ENCODE assay signal across 8 cellular contexts in genomic region chr17:2122641-2123302, GRCh38.
DNase-seq lines count a peak whose midpoint lies in the region; ATAC-seq and TF ChIP-seq lines count a peak whose summit lies in the region.

No MANE protein-coding gene starts in this region.

- POLR2A ChIA-PET in WTC11 (lab: Charles Lee) = no interaction called here

- H3K4me3 Mint-ChIP-seq in HFFc6 (no peak overlapping the region), WTC11 (no peak overlapping the region)
- H3K4me3 Mint-ChIP-seq in activated naive CD4-positive, alpha-beta T cell treated with anti-CD3 and anti-CD28 coated beads for 36 hours = no peak overlapping the region

- H3K4me3 ChIP-seq in sigmoid colon = no peak overlapping the region

- 38 to 49% methylated on average over 16 of the region's 16 CpGs for whole genome bisulfite sequencing in sigmoid colon, 2 donors

- H3K27me3 Mint-ChIP-seq in HFFc6 (ENCODE audit: insufficient read depth) (peaks cover 3% of the 10 kb centered on the region; the same call in 1 of the 2 replicates), WTC11 (ENCODE audit: low read depth) (no peaks in the 10 kb centered on the region)
- H3K27me3 Mint-ChIP-seq in activated naive CD4-positive, alpha-beta T cell treated with anti-CD3 and anti-CD28 coated beads for 36 hours (ENCODE audit: low read depth) = no peaks in the 10 kb centered on the region

- no peaks in the 10 kb centered on the region for H3K27me3 ChIP-seq in sigmoid colon

- H3K36me3 Mint-ChIP-seq in HFFc6 (ENCODE audit: low read depth) (peaks cover 14% of the 10 kb centered on the region), WTC11 (no peaks in the 10 kb centered on the region)
- H3K36me3 Mint-ChIP-seq in activated naive CD4-positive, alpha-beta T cell treated with anti-CD3 and anti-CD28 coated beads for 36 hours (ENCODE audit: low read depth) = peaks cover 6% of the 10 kb centered on the region

- H3K36me3 ChIP-seq in sigmoid colon = peaks cover 0 to 7% (median 0%) of the 10 kb centered on the region in 4 donors

- intact Hi-C loops in left ventricle myocardium superior (cut with micrococcal nuclease) = no loop called here
- intact Hi-C loops in sigmoid colon (cut with DNase I) = loop anchor here (5.0 kb wide), 1 partner anchor 50 kb away; no protein-coding TSS in a partner anchor
- intact Hi-C loops in activated naive CD4-positive, alpha-beta T cell treated with anti-CD3 and anti-CD28 coated beads for 36 hours (cut with micrococcal nuclease) = no loop called here

- peak; percentile 65 for TF ChIP-seq CTCF in 22Rv1 (IDR thresholded peaks at IDR 0.05)
- TF ChIP-seq CTCF in HFFc6 (IDR thresholded peaks at IDR 0.05) = 0 out of 2 replicates have a peak, but pooled peaks have one; percentile 10
- no peak for TF ChIP-seq CTCF in WTC11 (IDR thresholded peaks at IDR 0.05)
- no peak for TF ChIP-seq CTCF in sigmoid colon (IDR thresholded peaks at IDR 0.05)

- no peaks in the 10 kb centered on the region for H3K9me3 ChIP-seq in sigmoid colon

- H3K9me3 Mint-ChIP-seq in HFFc6 = no peaks in the 10 kb centered on the region
- H3K9me3 Mint-ChIP-seq in WTC11 = no peaks in the 10 kb centered on the region
- no peaks in the 10 kb centered on the region for H3K9me3 Mint-ChIP-seq in activated naive CD4-positive, alpha-beta T cell treated with anti-CD3 and anti-CD28 coated beads for 36 hours

- TF ChIP-seq POLR2A in sigmoid colon (IDR thresholded peaks at IDR 0.05) = no peak

- CTCF ChIA-PET in WTC11 (lab: Charles Lee) = interaction anchor here (0.9 to 2.4 kb wide), 12 partner anchors 10 to 129 kb away, joined by 3 to 23 read pairs (median 5); no protein-coding TSS in a partner anchor
- CTCF ChIA-PET in activated naive CD4-positive, alpha-beta T cell treated with anti-CD3 and anti-CD28 coated beads for 36 hours (lab: Charles Lee) = interaction anchor here (0.6 to 2.7 kb wide), 5 partner anchors 32 to 230 kb away, joined by 3 to 9 read pairs (median 4); partner anchors contain the start of gene HIC1

- no peak for DNase-seq in HFFc6
- peak; percentile 27 for DNase-seq in WTC11 (ENCODE audit: low spot score)
- DNase-seq in left ventricle myocardium superior = peak; percentile 75
- peak; percentile 83 for DNase-seq in sigmoid colon
- DNase-seq in activated naive CD4-positive, alpha-beta T cell treated with anti-CD3 and anti-CD28 coated beads for 36 hours = no peak

- H3K27ac ChIP-seq in 22Rv1 (peak overlapping the region; percentile 27), sigmoid colon (peak overlapping the region; percentile 53 to 75 (median 62))

- peaks cover 0 to 26% (median 25%) of the 10 kb centered on the region in 4 donors for H3K4me1 ChIP-seq in sigmoid colon

- H3K27ac Mint-ChIP-seq in HFFc6 = peak overlapping the region; percentile 87
- peak overlapping the region; percentile 69 for H3K27ac Mint-ChIP-seq in WTC11
- H3K27ac Mint-ChIP-seq in activated naive CD4-positive, alpha-beta T cell treated with anti-CD3 and anti-CD28 coated beads for 36 hours = no peak overlapping the region

- ATAC-seq in WTC11 = peak; percentile 68
- peak; percentile 84 for ATAC-seq in left ventricle myocardium superior
- ATAC-seq in activated CD4-positive, CD25-positive, alpha-beta regulatory T cell treated with anti-CD3 and anti-CD28 coated beads, Interleukin-2, amount 50 U/mL, for 24 hours = no peak
- no peak for ATAC-seq in GM18909 (IDR thresholded peaks at IDR 0.05; ENCODE audit: poor library complexity, unreplicated experiment)

- TF ChIP-seq EP300 in sigmoid colon (IDR thresholded peaks at IDR 0.05) = no peak

- peaks cover 57% of the 10 kb centered on the region for H3K4me1 Mint-ChIP-seq in HFFc6 (ENCODE audit: low read depth)
- H3K4me1 Mint-ChIP-seq in WTC11 = peaks cover 32% of the 10 kb centered on the region
- peaks cover 19% of the 10 kb centered on the region for H3K4me1 Mint-ChIP-seq in activated naive CD4-positive, alpha-beta T cell treated with anti-CD3 and anti-CD28 coated beads for 36 hours (ENCODE audit: low read depth)

TF ChIP-seq in WTC11, 78 proteins besides CTCF, POLR2A, EP300 and RAD21:
- TF ChIP-seq ZNF416 (CRISPR knock-in tag; IDR thresholded peaks at IDR 0.05) = no peak

Comparison
In these comparisons a context has a peak if more than half of its experiments do, and no peak if none do; other contexts are left out.
1. CTCF ChIP-seq: peak in 22Rv1 (single experiment) and HFFc6 (single experiment); none in WTC11 (single experiment) and sigmoid colon (0 of 4).
2. DNase-seq: peak in WTC11 (single experiment), left ventricle myocardium superior (single experiment) and sigmoid colon (single experiment); none in HFFc6 (single experiment) and activated naive CD4-positive, alpha-beta T cell treated with anti-CD3 and anti-CD28 coated beads for 36 hours (single experiment).
3. ATAC-seq: peak in WTC11 (single experiment) and left ventricle myocardium superior (single experiment); none in activated CD4-positive, CD25-positive, alpha-beta regulatory T cell treated with anti-CD3 and anti-CD28 coated beads, Interleukin-2, amount 50 U/mL, for 24 hours (0 of 2) and GM18909 (single experiment).